In genomic region chr21:41411449-41412089, GRCh38 we compare ENCODE assay signal across 9 cellular contexts. TPM values are rescaled to one million over a fixed set of nuclear protein-coding genes. Genes with fewer than 3 reads are reported as not detected.
DNase-seq lines count a peak whose midpoint lies in the region; FAIRE-seq and TF ChIP-seq lines count a peak whose summit lies in the region.
"Had no signal": no experiment of that assay in that cellular context is flagged by ENCODE, and none has a peak within 500 bp of the region (broad histone marks: within the 10 kb centered on the region; RNA-seq: fewer than 3 reads in every experiment).

No MANE protein-coding gene starts in this region.

- H3K9me3 Mint-ChIP-seq in HFFc6, result peaks cover 6% of the 10 kb centered on the region; the same call in 1 of the 2 replicates

- H3K27ac ChIP-seq in 22Rv1, result no peak overlapping the region

- peaks cover 16% of the 10 kb centered on the region for H3K27me3 Mint-ChIP-seq in HFFc6 (ENCODE audit: insufficient read depth)

- H3K36me3 Mint-ChIP-seq in HFFc6 (ENCODE audit: low read depth), result no peaks in the 10 kb centered on the region

- no peak for DNase-seq in GM12891 (ENCODE audit: insufficient read length, low spot score)
- DNase-seq in OCI-M1 (lab: John Stamatoyannopoulos, UW), result peak; percentile 62
- DNase-seq in glomerular visceral epithelial cell (ENCODE audit: extremely low spot score), result peak; percentile 42
- DNase-seq in NCI-H2171 (lab: John Stamatoyannopoulos, UW), result no peak
- DNase-seq in HFFc6, result no peak
- DNase-seq in Ammon's horn (ENCODE audit: low spot score), result no peak
- no peak for DNase-seq in putamen (ENCODE audit: low spot score)

- H3K4me1 Mint-ChIP-seq in HFFc6 (ENCODE audit: low read depth), result no peaks in the 10 kb centered on the region

- H3K27ac Mint-ChIP-seq in HFFc6, result no peak overlapping the region

- peak; percentile 84 for FAIRE-seq in GM12891 (lab: Jason Lieb, UNC)

- no peak for TF ChIP-seq POLR2A in GM12891 (IDR thresholded peaks at IDR 0.05; ENCODE audit: low read depth, low read length)

- peak; percentile 30 for TF ChIP-seq CTCF in 22Rv1 (IDR thresholded peaks at IDR 0.05)
- no peak; the same call in 1 of the 2 replicates for TF ChIP-seq CTCF in HFFc6 (IDR thresholded peaks at IDR 0.05)

- no peak overlapping the region for H3K4me3 Mint-ChIP-seq in HFFc6
- H3K4me3 Mint-ChIP-seq: naive thymus-derived CD8-positive, alpha-beta T cell had no signal

TF ChIP-seq in GM12891, 5 proteins besides CTCF, POLR2A, EP300 and RAD21:
- TF ChIP-seq PAX5 (IDR thresholded peaks at IDR 0.05; ENCODE audit: insufficient read depth, low read length, severe bottlenecking) (no peak), SPI1 (IDR thresholded peaks at IDR 0.05; ENCODE audit: low read depth, low read length) (no peak), TAF1 (IDR thresholded peaks at IDR 0.05; ENCODE audit: low read depth, low read length) (no peak), POLR2AphosphoS5 (IDR thresholded peaks at IDR 0.05; ENCODE audit: low read depth, low read length) (no peak), POU2F2 (IDR thresholded peaks at IDR 0.05; ENCODE audit: low read depth, low read length) (no peak)
TF ChIP-seq in GM12891: peak in this region for 0.

RNA-seq across cellular contexts. Expression of gene MX1, which starts 14.5 kb away (rescaled TPM):
- polyA plus RNA-seq in GM12891 (2012; ENCODE audit: low read depth, missing spikeins), result 263 TPM
- total RNA-seq in HFFc6 (2021; fragmentation: NEBNext Ultra II Directional; extraction: Animal tissue kit (Norgen Biotek cat#: 25700)), result 1 to 10 TPM in 2 of 6 experiments, under 1 TPM in 4; 0.61 to 1.2 (median 0.85) TPM

RNA-seq across cellular contexts. Expression of gene MX2, which starts 49.7 kb away (rescaled TPM):
- 53.3 TPM for polyA plus RNA-seq in GM12891 (2012; ENCODE audit: low read depth, missing spikeins)
- total RNA-seq in HFFc6 (2021; fragmentation: NEBNext Ultra II Directional; extraction: Animal tissue kit (Norgen Biotek cat#: 25700)), result under 1 TPM in 5 of 6 experiments, not detected in 1; 0.11 to 0.61 (median 0.36) TPM

Comparison
In these comparisons a context has a peak if more than half of its experiments do, and no peak if none do; other contexts are left out.
1. DNase-seq: peak in OCI-M1 (single experiment) and glomerular visceral epithelial cell (single experiment); none in GM12891 (single experiment), NCI-H2171 (single experiment), HFFc6 (single experiment), Ammon's horn (single experiment) and putamen (single experiment).